In the genomic region with DNA sequence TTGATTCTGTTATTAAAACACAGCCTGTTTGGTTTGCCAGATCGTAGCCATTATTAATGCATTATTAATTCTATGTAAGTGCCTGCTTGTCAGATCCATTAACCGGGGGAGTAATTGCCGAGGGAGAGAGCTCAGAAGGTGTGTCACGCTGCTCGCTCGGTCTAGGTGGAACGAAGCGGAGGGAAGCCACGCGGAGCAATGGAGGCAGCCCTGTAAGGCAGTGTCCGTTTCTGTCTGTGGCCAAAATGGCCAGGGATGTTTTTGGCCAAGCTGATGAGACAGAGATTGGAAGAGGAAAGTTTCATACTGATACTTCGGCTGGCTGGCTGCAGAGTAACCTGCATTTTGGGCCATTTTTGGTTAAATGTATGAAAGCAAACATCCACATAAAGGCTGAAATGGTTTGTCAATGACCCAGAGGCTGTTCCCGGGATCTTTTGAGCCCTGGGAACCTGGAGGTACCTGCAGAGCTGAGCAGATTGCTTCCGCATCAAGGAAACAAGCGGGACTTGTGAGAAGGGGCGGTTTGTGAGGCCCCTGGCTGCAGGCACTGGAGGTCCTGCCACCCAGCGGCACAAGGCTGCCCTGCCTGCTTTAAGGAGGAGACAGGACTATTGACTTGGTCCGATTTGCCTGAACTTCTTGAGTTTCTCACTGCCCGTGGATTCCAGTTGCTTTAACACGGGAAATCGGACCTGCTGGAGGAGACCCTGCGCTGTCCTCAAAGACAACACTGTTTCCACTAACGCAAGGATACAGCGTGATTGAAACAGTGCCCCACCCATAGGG, we compare ENCODE assay signal across 2 cellular contexts.
TF ChIP-seq lines count a peak whose summit lies in the region.

No MANE protein-coding gene starts in this region.

TF ChIP-seq in A549, 52 proteins besides CTCF, POLR2A, EP300 and RAD21:
- TF ChIP-seq EHMT2 (IDR thresholded peaks at IDR 0.05; ENCODE audit: low read depth) (no peak), ZNF302 (CRISPR knock-in tag; IDR thresholded peaks at IDR 0.05) (no peak), NFE2L2 (conservative IDR thresholded peaks at IDR 0.05; ENCODE audit: low read length) (no peak), TFCP2L1 (CRISPR knock-in tag; IDR thresholded peaks at IDR 0.05) (no peak), JUN (IDR thresholded peaks at IDR 0.05) (no peak), CEBPB (IDR thresholded peaks at IDR 0.05) (no peak), RCOR1 (IDR thresholded peaks at IDR 0.05; ENCODE audit: low read depth, low read length) (no peak), HOXA7 (CRISPR knock-in tag; IDR thresholded peaks at IDR 0.05) (no peak), FOSB (CRISPR knock-in tag; IDR thresholded peaks at IDR 0.05) (no peak), KDM5A (IDR thresholded peaks at IDR 0.05) (no peak), BHLHE40 (IDR thresholded peaks at IDR 0.05; ENCODE audit: low read depth, low read length) (no peak), CHD2 (IDR thresholded peaks at IDR 0.05; ENCODE audit: low read length, partially characterized antibody) (no peak), SMC3 (IDR thresholded peaks at IDR 0.05) (no peak), PHF8 (IDR thresholded peaks at IDR 0.05; ENCODE audit: borderline replicate concordance, low read depth) (no peak), RNF2 (IDR thresholded peaks at IDR 0.05; ENCODE audit: borderline replicate concordance, low read depth) (no peak)
- TF ChIP-seq, protein P1, sequence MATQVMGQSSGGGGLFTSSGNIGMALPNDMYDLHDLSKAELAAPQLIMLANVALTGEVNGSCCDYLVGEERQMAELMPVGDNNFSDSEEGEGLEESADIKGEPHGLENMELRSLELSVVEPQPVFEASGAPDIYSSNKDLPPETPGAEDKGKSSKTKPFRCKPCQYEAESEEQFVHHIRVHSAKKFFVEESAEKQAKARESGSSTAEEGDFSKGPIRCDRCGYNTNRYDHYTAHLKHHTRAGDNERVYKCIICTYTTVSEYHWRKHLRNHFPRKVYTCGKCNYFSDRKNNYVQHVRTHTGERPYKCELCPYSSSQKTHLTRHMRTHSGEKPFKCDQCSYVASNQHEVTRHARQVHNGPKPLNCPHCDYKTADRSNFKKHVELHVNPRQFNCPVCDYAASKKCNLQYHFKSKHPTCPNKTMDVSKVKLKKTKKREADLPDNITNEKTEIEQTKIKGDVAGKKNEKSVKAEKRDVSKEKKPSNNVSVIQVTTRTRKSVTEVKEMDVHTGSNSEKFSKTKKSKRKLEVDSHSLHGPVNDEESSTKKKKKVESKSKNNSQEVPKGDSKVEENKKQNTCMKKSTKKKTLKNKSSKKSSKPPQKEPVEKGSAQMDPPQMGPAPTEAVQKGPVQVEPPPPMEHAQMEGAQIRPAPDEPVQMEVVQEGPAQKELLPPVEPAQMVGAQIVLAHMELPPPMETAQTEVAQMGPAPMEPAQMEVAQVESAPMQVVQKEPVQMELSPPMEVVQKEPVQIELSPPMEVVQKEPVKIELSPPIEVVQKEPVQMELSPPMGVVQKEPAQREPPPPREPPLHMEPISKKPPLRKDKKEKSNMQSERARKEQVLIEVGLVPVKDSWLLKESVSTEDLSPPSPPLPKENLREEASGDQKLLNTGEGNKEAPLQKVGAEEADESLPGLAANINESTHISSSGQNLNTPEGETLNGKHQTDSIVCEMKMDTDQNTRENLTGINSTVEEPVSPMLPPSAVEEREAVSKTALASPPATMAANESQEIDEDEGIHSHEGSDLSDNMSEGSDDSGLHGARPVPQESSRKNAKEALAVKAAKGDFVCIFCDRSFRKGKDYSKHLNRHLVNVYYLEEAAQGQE (IDR thresholded peaks at IDR 0.05), result no peak
- TF ChIP-seq, protein P2, sequence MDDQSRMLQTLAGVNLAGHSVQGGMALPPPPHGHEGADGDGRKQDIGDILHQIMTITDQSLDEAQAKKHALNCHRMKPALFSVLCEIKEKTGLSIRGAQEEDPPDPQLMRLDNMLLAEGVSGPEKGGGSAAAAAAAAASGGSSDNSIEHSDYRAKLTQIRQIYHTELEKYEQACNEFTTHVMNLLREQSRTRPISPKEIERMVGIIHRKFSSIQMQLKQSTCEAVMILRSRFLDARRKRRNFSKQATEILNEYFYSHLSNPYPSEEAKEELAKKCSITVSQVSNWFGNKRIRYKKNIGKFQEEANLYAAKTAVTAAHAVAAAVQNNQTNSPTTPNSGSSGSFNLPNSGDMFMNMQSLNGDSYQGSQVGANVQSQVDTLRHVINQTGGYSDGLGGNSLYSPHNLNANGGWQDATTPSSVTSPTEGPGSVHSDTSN (IDR thresholded peaks at IDR 0.05), result no peak

TF ChIP-seq in neural cell, 6 proteins besides CTCF, POLR2A, EP300 and RAD21:
- TF ChIP-seq MXI1 (conservative IDR thresholded peaks at IDR 0.05; ENCODE audit: poor library complexity, severe bottlenecking) (no peak), SMC3 (conservative IDR thresholded peaks at IDR 0.05; ENCODE audit: poor library complexity) (no peak), EZH2 (IDR thresholded peaks at IDR 0.05; ENCODE audit: borderline replicate concordance, insufficient read depth, low read length, poor library complexity, severe bottlenecking) (no peak), TAF1 (IDR thresholded peaks at IDR 0.05; ENCODE audit: low read depth) (no peak), POLR2AphosphoS5 (IDR thresholded peaks at IDR 0.05) (no peak)
- TF ChIP-seq, protein P1 (IDR thresholded peaks at IDR 0.05; ENCODE audit: borderline replicate concordance), result no peak
